In genomic region chr12:88187571-88187970, GRCh38 we compare ENCODE assay signal across 1 cellular context.
TF ChIP-seq lines count a peak whose summit lies in the region.

No MANE protein-coding gene starts in this region.

TF ChIP-seq in A549, 52 proteins besides CTCF, POLR2A, EP300 and RAD21 (continued from another document):
- TF ChIP-seq ZC3H11A (IDR thresholded peaks at IDR 0.05), result no peak
- no peak for TF ChIP-seq FOSB (CRISPR knock-in tag; IDR thresholded peaks at IDR 0.05)
- TF ChIP-seq CHD4 (IDR thresholded peaks at IDR 0.05; ENCODE audit: borderline replicate concordance), result no peak
- peak; percentile 12 to 53; a peak in 3 of 4 replicates for TF ChIP-seq CEBPB (IDR thresholded peaks at IDR 0.05)
